ENCODE assay signal across 8 cellular contexts in the genomic region with DNA sequence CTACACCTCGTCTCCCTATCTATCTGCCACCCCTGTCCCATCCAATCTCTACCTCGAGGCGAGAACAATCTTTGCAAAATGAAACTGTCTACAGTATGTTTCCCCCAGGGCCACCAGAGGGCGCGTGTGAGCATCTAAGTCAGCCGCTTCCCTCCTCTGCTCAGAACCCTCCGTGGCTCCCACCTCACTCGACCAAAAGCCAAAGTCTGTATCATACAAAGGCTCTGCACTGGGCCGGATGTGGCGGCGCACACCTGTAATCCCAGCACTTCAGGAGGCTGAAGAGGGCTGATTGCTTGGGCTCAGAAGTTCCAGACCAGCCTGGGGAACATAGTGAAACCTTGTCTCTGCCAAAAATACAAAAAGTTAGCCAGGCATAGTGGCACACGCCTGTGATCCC. TPM values are rescaled to one million over a fixed set of nuclear protein-coding genes. Genes with fewer than 3 reads are reported as not detected.
DNase-seq lines count a peak whose midpoint lies in the region; ATAC-seq and TF ChIP-seq lines count a peak whose summit lies in the region.
"Not testable (repeated sequence)": the region's sequence is repeated elsewhere in the genome, so short reads cannot be mapped to it uniquely, and the experiment has no call there.

No MANE protein-coding gene starts in this region.

- TF ChIP-seq CTCF in colonic mucosa (IDR thresholded peaks at IDR 0.05) (peak; percentile 53), gastrocnemius medialis (IDR thresholded peaks at IDR 0.05 in 4 of 5, conservative IDR thresholded peaks at IDR 0.05 in 1 of 5) (peak; percentile 14 to 68 (median 57)), thoracic aorta (IDR thresholded peaks at IDR 0.05) (peak; percentile 68)

- not testable (repeated sequence) for H3K9me3 ChIP-seq in colonic mucosa, gastrocnemius medialis, thoracic aorta

- intact Hi-C loops in colonic mucosa (cut with DNase I): loop anchor here (5.0 kb wide), 1 partner anchor 151 kb away; no protein-coding TSS in a partner anchor
- intact Hi-C loops in gastrocnemius medialis (cut with DNase I; ENCODE audit: low total_unique reads): loop anchor here (5.0 kb wide), 1 partner anchor 49 kb away; no protein-coding TSS in a partner anchor

- not testable (repeated sequence) for H3K27ac ChIP-seq in colonic mucosa, gastrocnemius medialis, thoracic aorta

- H3K36me3 ChIP-seq in colonic mucosa, gastrocnemius medialis, thoracic aorta: not testable (repeated sequence)

- H3K27me3 ChIP-seq in colonic mucosa; gastrocnemius medialis; thoracic aorta (replicated peaks; ENCODE audit: insufficient read depth): not testable (repeated sequence)

- not testable (repeated sequence) for H3K4me1 ChIP-seq in colonic mucosa; gastrocnemius medialis; thoracic aorta (ENCODE audit: control insufficient read depth in 1 of 2, low read depth in 2 of 2)

- TF ChIP-seq POLR2A in gastrocnemius medialis (IDR thresholded peaks at IDR 0.05): not testable (repeated sequence)

- ATAC-seq in gastrocnemius medialis: peak; percentile 69 to 73
- not testable (repeated sequence) for ATAC-seq in thoracic aorta (ENCODE audit: insufficient number of reproducible peaks, low FRiP score, low read depth)

- not testable (repeated sequence) for H3K9ac ChIP-seq in colonic mucosa (ENCODE audit: low read depth in 2 of 2, low read length in 2 of 2)

- H3K4me3 ChIP-seq in colonic mucosa, gastrocnemius medialis, thoracic aorta: not testable (repeated sequence)

- peak; percentile 58 for DNase-seq in EH (ENCODE audit: low read depth)
- peak; percentile 32 for DNase-seq in M059J (ENCODE audit: low read depth)
- peak; percentile 59 for DNase-seq in SK-MEL-5 (ENCODE audit: low read depth, low spot score)
- peak; percentile 82 for DNase-seq in activated CD8-positive, alpha-beta memory T cell treated with anti-CD3 and anti-CD28 coated beads, Interleukin-2, amount 50 U/mL, for 4 hours
- peak; percentile 78 for DNase-seq in colonic mucosa
- DNase-seq in islet precursor cell: peak; percentile 74
- peak; percentile 15 to 31 for DNase-seq in gastrocnemius medialis
- not testable (repeated sequence) for DNase-seq in thoracic aorta (ENCODE audit: low spot score)

- in situ Hi-C loops in SK-MEL-5 (cut with HindIII; ENCODE audit: low pct_unique_long_range_greater_than_20kb, low sequenced_read_pairs): not testable (repeated sequence)
- in situ Hi-C loops in gastrocnemius medialis (cut with MboI; ENCODE audit: low sequenced_read_pairs in 4 of 4): loop anchor here in 1 of 4 donors (10.0 kb wide), 1 partner anchor 149 kb away; no protein-coding TSS in a partner anchor

RNA-seq across cellular contexts. Expression of gene ADGRL1, which starts 9.9 kb away (rescaled TPM):
- 2.4 and 4.8 TPM in 2 replicates for total RNA-seq in M059J (2014; rRNA removed; shearing (Covaris generic))
- total RNA-seq in SK-MEL-5 (2014; rRNA removed; shearing (Covaris generic)): 5.0 and 8.1 TPM in 2 replicates
- polyA plus RNA-seq in SK-MEL-5 (2015; cell fraction: cytosol; rRNA removed): 27.0 and 34.4 TPM in 2 replicates
- 27.1 and 29.1 TPM in 2 replicates for polyA plus RNA-seq in SK-MEL-5 (2015; cell fraction: nucleus; rRNA removed)
- 10 to 100 TPM; 18.4 to 28.0 TPM for total RNA-seq in colonic mucosa
- 1 to 10 TPM in 2 of 4 donors, under 1 TPM in 2; 0.76 to 3.5 (median 1.2) TPM for total RNA-seq in gastrocnemius medialis
- 10 to 100 TPM; 15.4 to 15.7 TPM for total RNA-seq in thoracic aorta

RNA-seq across cellular contexts. Expression of gene ASF1B, which starts 59.7 kb away (rescaled TPM):
- 117 and 169 TPM in 2 replicates for total RNA-seq in M059J (2014; rRNA removed; shearing (Covaris generic))
- total RNA-seq in SK-MEL-5 (2014; rRNA removed; shearing (Covaris generic)): 16.6 TPM in 2 replicates
- 22.5 and 24.1 TPM in 2 replicates for polyA plus RNA-seq in SK-MEL-5 (2015; cell fraction: cytosol; rRNA removed)
- polyA plus RNA-seq in SK-MEL-5 (2015; cell fraction: nucleus; rRNA removed): 4.2 and 6.0 TPM in 2 replicates
- total RNA-seq in colonic mucosa: 10 to 100 TPM; 12.9 to 64.0 TPM
- total RNA-seq in gastrocnemius medialis: 1 to 10 TPM in 3 of 4 donors, not detected in 1; 1.2 to 4.1 (median 1.5) TPM
- 1 to 10 TPM in 1 of 2 donors, under 1 TPM in 1; 0.14 to 1.1 TPM for total RNA-seq in thoracic aorta
